ENCODE assay signal across 25 cellular contexts in the genomic region with DNA sequence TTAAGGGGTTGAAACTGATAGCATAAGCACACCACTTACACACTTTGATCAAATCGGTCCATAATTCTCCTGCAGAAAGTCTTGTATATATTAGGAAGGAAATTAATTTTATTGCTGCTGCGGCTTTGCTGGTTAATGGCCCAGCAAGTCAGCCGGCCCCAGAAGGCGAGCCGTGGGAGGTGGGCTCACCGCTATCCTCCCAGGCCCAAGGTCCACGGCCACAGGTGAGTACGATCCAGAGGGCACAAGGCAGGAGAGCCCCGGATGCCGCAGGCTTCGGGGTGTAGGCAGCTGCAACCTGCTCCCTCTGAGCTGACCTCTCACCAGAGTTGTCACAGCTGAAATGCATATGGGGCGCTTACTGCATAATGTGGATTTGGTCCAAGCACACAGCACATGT.
"Had no signal": no experiment of that assay in that cellular context is flagged by ENCODE, and none has a peak within 500 bp of the region (broad histone marks: within the 10 kb centered on the region; RNA-seq: fewer than 3 reads in every experiment).

No MANE protein-coding gene starts in this region.

- H3K4me1 Mint-ChIP-seq: stimulated activated naive CD8-positive, alpha-beta T cell treated with anti-CD3 and anti-CD28 coated beads, Interleukin-15, amount 100 ng/mL, for 72 hours had no signal

- H3K4me2 ChIP-seq: smooth muscle cell had no signal

- H3K27ac Mint-ChIP-seq: naive thymus-derived CD4-positive, alpha-beta T cell; nephron; stimulated activated naive CD8-positive, alpha-beta T cell treated with anti-CD3 and anti-CD28 coated beads, Interleukin-15, amount 100 ng/mL, for 72 hours had no signal

- DNase-seq: dorsolateral prefrontal cortex; effector CD4-positive, alpha-beta T cell; foreskin keratinocyte; mesenchymal stem cell; naive thymus-derived CD4-positive, alpha-beta T cell; occipital lobe; ovary; posterior cingulate gyrus; psoas muscle; stimulated activated CD4-positive, alpha-beta T cell treated with anti-CD3 and anti-CD28 coated beads, Interleukin-12 subunit alpha, Interleukin-12 subunit beta, amount 100 ng/mL, for 4 hours; stimulated activated CD4-positive, alpha-beta T cell treated with anti-CD3 and anti-CD28 coated beads, Interleukin-1b, Interleukin-23, amount 100 ng/mL, for 48 hours; stimulated activated CD4-positive, alpha-beta T cell treated with anti-CD3 and anti-CD28 coated beads, Interleukin-4, amount 100 ng/mL, for 1 hour; stimulated activated CD8-positive, alpha-beta memory T cell treated with anti-CD3 and anti-CD28 coated beads, Interleukin-4, amount 100 ng/mL, for 48 hours; stimulated activated naive CD4-positive, alpha-beta T cell; stimulated activated naive CD8-positive, alpha-beta T cell treated with anti-CD3 and anti-CD28 coated beads, Interleukin-15, amount 100 ng/mL, for 72 hours; transverse colon; upper lobe of right lung; uterus had no signal

- H3K9me3 Mint-ChIP-seq: mesothelial cell of epicardium, nephron had no signal

- H3K4me3 Mint-ChIP-seq: mesothelial cell of epicardium; naive thymus-derived CD4-positive, alpha-beta T cell; nephron; stimulated activated naive CD8-positive, alpha-beta T cell treated with anti-CD3 and anti-CD28 coated beads, Interleukin-15, amount 100 ng/mL, for 72 hours had no signal

- H3K36me3 Mint-ChIP-seq: mesothelial cell of epicardium; naive thymus-derived CD4-positive, alpha-beta T cell had no signal

- H3K4me1 ChIP-seq: foreskin keratinocyte, gastroesophageal sphincter, psoas muscle, suprapubic skin, transverse colon had no signal

- H3K27me3 ChIP-seq: foreskin keratinocyte, ovary, upper lobe of right lung, uterus had no signal

- H3K9me3 ChIP-seq: esophagus muscularis mucosa, gastroesophageal sphincter, ovary, psoas muscle, suprapubic skin, transverse colon, upper lobe of right lung, uterus had no signal

- H3K4me3 ChIP-seq: dorsolateral prefrontal cortex, esophagus muscularis mucosa, gastroesophageal sphincter, ovary, psoas muscle, smooth muscle cell, suprapubic skin, transverse colon, upper lobe of right lung, uterus had no signal

- ATAC-seq: foreskin keratinocyte; gastroesophageal sphincter; naive thymus-derived CD4-positive, alpha-beta T cell; psoas muscle; sciatic nerve; stimulated activated naive CD8-positive, alpha-beta T cell treated with anti-CD3 and anti-CD28 coated beads, Interleukin-15, amount 100 ng/mL, for 72 hours; upper lobe of right lung had no signal

- H3K36me3 ChIP-seq: esophagus muscularis mucosa, gastroesophageal sphincter, ovary, suprapubic skin, transverse colon, upper lobe of right lung, uterus had no signal

- H3K27ac ChIP-seq: dorsolateral prefrontal cortex, esophagus muscularis mucosa, foreskin keratinocyte, gastroesophageal sphincter, ovary, psoas muscle, suprapubic skin, transverse colon, upper lobe of right lung, uterus had no signal
